ENCODE assay signal across 17 cellular contexts in genomic region chr21:38995755-38996154, GRCh38.
DNase-seq lines count a peak whose midpoint lies in the region; ATAC-seq and TF ChIP-seq lines count a peak whose summit lies in the region.
"Had no signal": no experiment of that assay in that cellular context is flagged by ENCODE, and none has a peak within 500 bp of the region (broad histone marks: within the 10 kb centered on the region; RNA-seq: fewer than 3 reads in every experiment).

No MANE protein-coding gene starts in this region.

- no peaks in the 10 kb centered on the region for H3K9me3 Mint-ChIP-seq in natural killer cell treated with Interleukin-12 subunit alpha and Interleukin-12 subunit beta and Interleukin-15 and Interleukin-18, amount 100 ng/mL, for 72 hours
- no peaks in the 10 kb centered on the region for H3K9me3 Mint-ChIP-seq in natural killer cell
- H3K9me3 Mint-ChIP-seq: CD4-positive, alpha-beta T cell; HFFc6 had no signal

- no peaks in the 10 kb centered on the region for H3K36me3 ChIP-seq in colonic mucosa
- no peaks in the 10 kb centered on the region for H3K36me3 ChIP-seq in upper lobe of left lung
- H3K36me3 ChIP-seq: SJSA1 had no signal

- H3K9me3 ChIP-seq in colonic mucosa (no peaks in the 10 kb centered on the region), upper lobe of left lung (no peaks in the 10 kb centered on the region)
- H3K9me3 ChIP-seq: SJSA1 had no signal

- ATAC-seq in natural killer cell treated with Interleukin-12 subunit alpha and Interleukin-12 subunit beta and Interleukin-15 and Interleukin-18, amount 100 ng/mL, for 72 hours = no peak
- ATAC-seq in natural killer cell (no peak), upper lobe of left lung (ENCODE audit: low FRiP score in 2 of 2) (no peak), HG02870 (IDR thresholded peaks at IDR 0.05; ENCODE audit: unreplicated experiment) (no peak)

- H3K27me3 ChIP-seq in colonic mucosa = no peaks in the 10 kb centered on the region
- H3K27me3 ChIP-seq in upper lobe of left lung = no peaks in the 10 kb centered on the region
- H3K27me3 ChIP-seq: SJSA1 had no signal

- H3K27ac ChIP-seq in colonic mucosa (no peak overlapping the region), upper lobe of left lung (peak overlapping the region in 3 of 4 donors; percentile 23 to 86 (median 79))
- H3K27ac ChIP-seq: SJSA1 had no signal

- WGBS in upper lobe of left lung, 2 donors = 68 to 72% methylated on average over 4 of the region's 4 CpGs

- H3K4me1 ChIP-seq in colonic mucosa (peaks cover 1% of the 10 kb centered on the region), upper lobe of left lung (peaks cover 39 to 60% (median 44%) of the 10 kb centered on the region in 4 donors)

- intact Hi-C loops in natural killer cell (cut with micrococcal nuclease) (no loop called here), colonic mucosa (cut with DNase I) (no loop called here)

- H3K27ac Mint-ChIP-seq in natural killer cell treated with Interleukin-12 subunit alpha and Interleukin-12 subunit beta and Interleukin-15 and Interleukin-18, amount 100 ng/mL, for 72 hours = no peak overlapping the region
- H3K27ac Mint-ChIP-seq in natural killer cell = no peak overlapping the region
- H3K27ac Mint-ChIP-seq: CD4-positive, alpha-beta T cell; HFFc6 had no signal

- H3K27me3 Mint-ChIP-seq in natural killer cell treated with Interleukin-12 subunit alpha and Interleukin-12 subunit beta and Interleukin-15 and Interleukin-18, amount 100 ng/mL, for 72 hours = peaks cover 12 to 22% of the 10 kb centered on the region in 2 donors
- H3K27me3 Mint-ChIP-seq in natural killer cell (ENCODE audit: low read depth in 2 of 2) = peaks cover 13 to 37% of the 10 kb centered on the region in 2 donors
- H3K27me3 Mint-ChIP-seq: CD4-positive, alpha-beta T cell had no signal

- peak; percentile 41 for DNase-seq in natural killer cell treated with Interleukin-12 subunit alpha and Interleukin-12 subunit beta and Interleukin-15 and Interleukin-18, amount 100 ng/mL, for 72 hours (ENCODE audit: low spot score)
- no peak for DNase-seq in natural killer cell
- peak; percentile 31 for DNase-seq in NCI-H2196 (lab: John Stamatoyannopoulos, UW; ENCODE audit: unreplicated experiment)
- peak; percentile 68 for DNase-seq in colonic mucosa
- DNase-seq in upper lobe of left lung = no peak
- no peak for DNase-seq in SW 1271 (lab: John Stamatoyannopoulos, UW)
- no peak for DNase-seq in cerebellum (ENCODE audit: low spot score)
- DNase-seq: AML-193; CD4-positive, alpha-beta T cell; HFFc6; KG1; NCI-H1092 treated with DMSO at 0.1 percent for 48 hours; NCI-H2029; NCI-H510A; OCI-M1 had no signal

- no peak for TF ChIP-seq CTCF in natural killer cell (IDR thresholded peaks at IDR 0.05)
- TF ChIP-seq CTCF in colonic mucosa (IDR thresholded peaks at IDR 0.05) = no peak
- TF ChIP-seq CTCF in upper lobe of left lung (IDR thresholded peaks at IDR 0.05) = no peak

- no peak for TF ChIP-seq POLR2A in upper lobe of left lung (IDR thresholded peaks at IDR 0.05)

- H3K4me3 ChIP-seq in colonic mucosa (no peak overlapping the region), upper lobe of left lung (no peak overlapping the region)
- H3K4me3 ChIP-seq: SJSA1 had no signal

- no peaks in the 10 kb centered on the region for H3K36me3 Mint-ChIP-seq in natural killer cell treated with Interleukin-12 subunit alpha and Interleukin-12 subunit beta and Interleukin-15 and Interleukin-18, amount 100 ng/mL, for 72 hours
- no peaks in the 10 kb centered on the region for H3K36me3 Mint-ChIP-seq in natural killer cell

- H3K4me1 Mint-ChIP-seq in natural killer cell treated with Interleukin-12 subunit alpha and Interleukin-12 subunit beta and Interleukin-15 and Interleukin-18, amount 100 ng/mL, for 72 hours (ENCODE audit: low read depth in 2 of 2) = no peaks in the 10 kb centered on the region
- peaks cover 0 to 6% of the 10 kb centered on the region in 2 donors for H3K4me1 Mint-ChIP-seq in natural killer cell

- no peak overlapping the region for H3K4me3 Mint-ChIP-seq in natural killer cell treated with Interleukin-12 subunit alpha and Interleukin-12 subunit beta and Interleukin-15 and Interleukin-18, amount 100 ng/mL, for 72 hours
- no peak overlapping the region for H3K4me3 Mint-ChIP-seq in natural killer cell
- H3K4me3 Mint-ChIP-seq: CD4-positive, alpha-beta T cell; HFFc6 had no signal

- no peak for TF ChIP-seq EP300 in upper lobe of left lung (IDR thresholded peaks at IDR 0.05)

- H3K9ac ChIP-seq in colonic mucosa (ENCODE audit: low read depth in 2 of 2, low read length in 2 of 2) = no peak overlapping the region

Comparison
In these comparisons a context has a peak if more than half of its experiments do, and no peak if none do; other contexts are left out.
1. DNase-seq: peak in natural killer cell treated with Interleukin-12 subunit alpha and Interleukin-12 subunit beta and Interleukin-15 and Interleukin-18, amount 100 ng/mL, for 72 hours (single experiment), NCI-H2196 (single experiment) and colonic mucosa (single experiment); none in natural killer cell (single experiment), upper lobe of left lung (0 of 2), SW 1271 (0 of 2) and cerebellum (single experiment).